In the genomic region with DNA sequence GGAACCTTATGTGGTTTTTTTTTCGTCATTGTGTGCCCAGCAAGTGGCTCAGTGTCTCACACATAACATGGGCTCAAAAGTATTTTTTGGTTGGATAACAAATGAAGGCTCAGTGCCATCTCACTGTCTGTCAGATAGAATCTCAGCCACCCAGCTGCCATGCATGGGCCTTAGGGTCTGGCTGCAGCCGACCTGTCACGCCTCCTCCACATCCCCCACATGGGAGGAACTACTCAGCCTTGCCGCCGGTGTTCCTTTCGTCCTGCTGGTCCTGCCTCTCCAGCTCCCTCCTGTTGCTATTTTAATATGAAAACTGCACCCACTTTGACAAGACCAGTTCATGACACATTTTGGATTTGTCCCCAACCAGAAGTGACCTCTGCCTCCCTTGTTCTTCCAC, we compare ENCODE assay signal across 23 cellular contexts.
"Had no signal": no experiment of that assay in that cellular context is flagged by ENCODE, and none has a peak within 500 bp of the region (broad histone marks: within the 10 kb centered on the region; RNA-seq: fewer than 3 reads in every experiment).

No MANE protein-coding gene starts in this region.

- H3K9me3 Mint-ChIP-seq: effector memory CD8-positive, alpha-beta T cell; natural killer cell treated with Interleukin-12 subunit alpha and Interleukin-12 subunit beta and Interleukin-15 and Interleukin-18, amount 100 ng/mL, for 72 hours; stimulated activated naive B cell treated with anti-CD40 and anti-IgM and Interleukin-4, amounts not matched to agents 10 μg/mL and 1 μg/mL and 100 μg/mL, for 72 hours; stimulated activated naive CD8-positive, alpha-beta T cell treated with anti-CD3 and anti-CD28 coated beads, Interleukin-15, amount 100 ng/mL, for 72 hours had no signal

- ATAC-seq: effector memory CD8-positive, alpha-beta T cell; gastroesophageal sphincter; lower lobe of right lung; natural killer cell treated with Interleukin-12 subunit alpha and Interleukin-12 subunit beta and Interleukin-15 and Interleukin-18, amount 100 ng/mL, for 72 hours; psoas muscle; sciatic nerve; stimulated activated naive B cell treated with anti-CD40 and anti-IgM and Interleukin-4, amounts not matched to agents 10 μg/mL and 1 μg/mL and 100 μg/mL, for 72 hours; stimulated activated naive CD8-positive, alpha-beta T cell treated with anti-CD3 and anti-CD28 coated beads, Interleukin-15, amount 100 ng/mL, for 72 hours had no signal

- H3K36me3 Mint-ChIP-seq: immature natural killer cell; memory B cell; natural killer cell treated with Interleukin-12 subunit alpha and Interleukin-12 subunit beta and Interleukin-15 and Interleukin-18, amount 100 ng/mL, for 72 hours; stimulated activated naive B cell treated with anti-CD40 and anti-IgM and Interleukin-4, amounts not matched to agents 10 μg/mL and 1 μg/mL and 100 μg/mL, for 72 hours had no signal

- H3K4me1 ChIP-seq: gastroesophageal sphincter, left ventricle myocardium inferior, lower lobe of right lung, psoas muscle, spleen, testis, transverse colon had no signal

- H3K9me3 ChIP-seq: esophagus muscularis mucosa, gastroesophageal sphincter, left ventricle myocardium inferior, lower lobe of right lung, neutrophil, psoas muscle, spleen, testis, transverse colon had no signal

- H3K27ac Mint-ChIP-seq: effector memory CD8-positive, alpha-beta T cell; immature natural killer cell; memory B cell; natural killer cell treated with Interleukin-12 subunit alpha and Interleukin-12 subunit beta and Interleukin-15 and Interleukin-18, amount 100 ng/mL, for 72 hours; stimulated activated naive B cell treated with anti-CD40 and anti-IgM and Interleukin-4, amounts not matched to agents 10 μg/mL and 1 μg/mL and 100 μg/mL, for 72 hours; stimulated activated naive CD8-positive, alpha-beta T cell treated with anti-CD3 and anti-CD28 coated beads, Interleukin-15, amount 100 ng/mL, for 72 hours had no signal

- H3K36me3 ChIP-seq: esophagus muscularis mucosa, gastroesophageal sphincter, left ventricle myocardium inferior, lower lobe of right lung, neutrophil, spleen, transverse colon had no signal

- H3K4me1 Mint-ChIP-seq: immature natural killer cell; memory B cell; stimulated activated naive CD8-positive, alpha-beta T cell treated with anti-CD3 and anti-CD28 coated beads, Interleukin-15, amount 100 ng/mL, for 72 hours had no signal

- H3K4me3 Mint-ChIP-seq: effector memory CD8-positive, alpha-beta T cell; immature natural killer cell; memory B cell; natural killer cell treated with Interleukin-12 subunit alpha and Interleukin-12 subunit beta and Interleukin-15 and Interleukin-18, amount 100 ng/mL, for 72 hours; stimulated activated naive B cell treated with anti-CD40 and anti-IgM and Interleukin-4, amounts not matched to agents 10 μg/mL and 1 μg/mL and 100 μg/mL, for 72 hours; stimulated activated naive CD8-positive, alpha-beta T cell treated with anti-CD3 and anti-CD28 coated beads, Interleukin-15, amount 100 ng/mL, for 72 hours had no signal

- DNase-seq: cortex of kidney; effector memory CD8-positive, alpha-beta T cell; immature natural killer cell; left ventricle myocardium inferior; lower lobe of right lung; midbrain; psoas muscle; retina; spleen; stimulated activated CD4-positive, alpha-beta T cell treated with anti-CD3 and anti-CD28 coated beads, Interleukin-15, amount 100 ng/mL, for 24 hours; stimulated activated CD4-positive, alpha-beta T cell treated with anti-CD3 and anti-CD28 coated beads, Interleukin-2, amount 100 ng/mL, for 24 hours; stimulated activated CD4-positive, alpha-beta T cell treated with anti-CD3 and anti-CD28 coated beads, Interleukin-4, amount 100 ng/mL, for 4 hours; stimulated activated naive B cell treated with anti-CD40 and anti-IgM and Interleukin-4, amounts not matched to agents 10 μg/mL and 1 μg/mL and 100 μg/mL, for 72 hours; stimulated activated naive CD8-positive, alpha-beta T cell treated with anti-CD3 and anti-CD28 coated beads, Interleukin-15, amount 100 ng/mL, for 72 hours; testis; transverse colon had no signal

- H3K27me3 ChIP-seq: neutrophil, testis, transverse colon had no signal

- H3K27me3 Mint-ChIP-seq: stimulated activated naive CD8-positive, alpha-beta T cell treated with anti-CD3 and anti-CD28 coated beads, Interleukin-15, amount 100 ng/mL, for 72 hours had no signal

- H3K27ac ChIP-seq: epithelial cell of prostate, esophagus muscularis mucosa, gastroesophageal sphincter, left ventricle myocardium inferior, lower lobe of right lung, neutrophil, psoas muscle, spleen, testis, transverse colon had no signal

- H3K4me3 ChIP-seq: esophagus muscularis mucosa, gastroesophageal sphincter, left ventricle myocardium inferior, lower lobe of right lung, psoas muscle, spleen, testis, transverse colon had no signal
